In genomic region chr4:153065286-153065685, GRCh38 we compare ENCODE assay signal across 22 cellular contexts.
"Had no signal": no experiment of that assay in that cellular context is flagged by ENCODE, and none has a peak within 500 bp of the region (broad histone marks: within the 10 kb centered on the region; RNA-seq: fewer than 3 reads in every experiment).

No MANE protein-coding gene starts in this region.

- H3K4me1 Mint-ChIP-seq: activated naive CD4-positive, alpha-beta T cell treated with anti-CD3 and anti-CD28 coated beads, Interleukin-2, amount 50 U/mL, for 24 hours; naive B cell; stimulated activated effector memory CD8-positive, alpha-beta T cell treated with anti-CD3 and anti-CD28 coated beads, Interleukin-12 subunit alpha, Interleukin-12 subunit beta, amount 100 ng/mL, for 72 hours; stimulated activated naive CD8-positive, alpha-beta T cell treated with anti-CD3 and anti-CD28 coated beads, Interleukin-15, amount 100 ng/mL, for 72 hours had no signal

- DNase-seq: activated CD4-positive, alpha-beta T cell treated with anti-CD3 and anti-CD28 coated beads for 4 hours; activated CD4-positive, alpha-beta T cell treated with anti-CD3 and anti-CD28 coated beads, Interleukin-2, amount 50 U/mL, for 48 hours; activated CD4-positive, CD25-positive, alpha-beta regulatory T cell; activated gamma-delta T cell; aorta; brain microvascular endothelial cell; central memory CD4-positive, alpha-beta T cell; glutamatergic neuron; hypothalamus; naive B cell; stimulated activated CD4-positive, alpha-beta T cell treated with anti-CD3 and anti-CD28 coated beads, Interleukin-2, amount 100 ng/mL, for 24 hours; stimulated activated naive CD8-positive, alpha-beta T cell treated with anti-CD3 and anti-CD28 coated beads, Interleukin-15, amount 100 ng/mL, for 72 hours; T1000 had no signal

- H3K4me3 Mint-ChIP-seq: activated naive CD4-positive, alpha-beta T cell treated with anti-CD3 and anti-CD28 coated beads, Interleukin-2, amount 50 U/mL, for 24 hours; memory B cell; naive B cell; neural crest cell; stimulated activated effector memory CD8-positive, alpha-beta T cell treated with anti-CD3 and anti-CD28 coated beads, Interleukin-12 subunit alpha, Interleukin-12 subunit beta, amount 100 ng/mL, for 72 hours; stimulated activated naive CD8-positive, alpha-beta T cell treated with anti-CD3 and anti-CD28 coated beads, Interleukin-15, amount 100 ng/mL, for 72 hours; T-helper 1 cell treated with Interleukin-12 subunit alpha and Interleukin-12 subunit beta and Interleukin-4 antibody, amounts not matched to agents 30 μg/mL and 1 μg/mL, for 36 hours had no signal

- H3K36me3 ChIP-seq: brain microvascular endothelial cell, esophagus muscularis mucosa, right atrium auricular region, upper lobe of left lung had no signal

- H3K4me3 ChIP-seq: esophagus muscularis mucosa, right atrium auricular region, upper lobe of left lung had no signal

- H3K4me1 ChIP-seq: esophagus muscularis mucosa, right atrium auricular region, upper lobe of left lung had no signal

- H3K27ac Mint-ChIP-seq: activated naive CD4-positive, alpha-beta T cell treated with anti-CD3 and anti-CD28 coated beads, Interleukin-2, amount 50 U/mL, for 24 hours; memory B cell; progenitor cell of endocrine pancreas; stimulated activated effector memory CD8-positive, alpha-beta T cell treated with anti-CD3 and anti-CD28 coated beads, Interleukin-12 subunit alpha, Interleukin-12 subunit beta, amount 100 ng/mL, for 72 hours; T-helper 1 cell treated with Interleukin-12 subunit alpha and Interleukin-12 subunit beta and Interleukin-4 antibody, amounts not matched to agents 30 μg/mL and 1 μg/mL, for 36 hours had no signal

- H3K27me3 ChIP-seq: brain microvascular endothelial cell, esophagus muscularis mucosa, right atrium auricular region, upper lobe of left lung had no signal

- H3K27ac ChIP-seq: brain microvascular endothelial cell, esophagus muscularis mucosa, right atrium auricular region, upper lobe of left lung had no signal

- H3K36me3 Mint-ChIP-seq: activated naive CD4-positive, alpha-beta T cell treated with anti-CD3 and anti-CD28 coated beads, Interleukin-2, amount 50 U/mL, for 24 hours; memory B cell; naive B cell; stimulated activated effector memory CD8-positive, alpha-beta T cell treated with anti-CD3 and anti-CD28 coated beads, Interleukin-12 subunit alpha, Interleukin-12 subunit beta, amount 100 ng/mL, for 72 hours had no signal

- H3K9me3 Mint-ChIP-seq: activated naive CD4-positive, alpha-beta T cell treated with anti-CD3 and anti-CD28 coated beads, Interleukin-2, amount 50 U/mL, for 24 hours; memory B cell; naive B cell; neural crest cell; stimulated activated effector memory CD8-positive, alpha-beta T cell treated with anti-CD3 and anti-CD28 coated beads, Interleukin-12 subunit alpha, Interleukin-12 subunit beta, amount 100 ng/mL, for 72 hours; stimulated activated naive CD8-positive, alpha-beta T cell treated with anti-CD3 and anti-CD28 coated beads, Interleukin-15, amount 100 ng/mL, for 72 hours; T-helper 1 cell treated with Interleukin-12 subunit alpha and Interleukin-12 subunit beta and Interleukin-4 antibody, amounts not matched to agents 30 μg/mL and 1 μg/mL, for 36 hours had no signal

- H3K9me3 ChIP-seq: esophagus muscularis mucosa, right atrium auricular region, upper lobe of left lung had no signal

- H3K27me3 Mint-ChIP-seq: activated naive CD4-positive, alpha-beta T cell treated with anti-CD3 and anti-CD28 coated beads, Interleukin-2, amount 50 U/mL, for 24 hours; memory B cell; stimulated activated naive CD8-positive, alpha-beta T cell treated with anti-CD3 and anti-CD28 coated beads, Interleukin-15, amount 100 ng/mL, for 72 hours had no signal

- ATAC-seq: stimulated activated effector memory CD8-positive, alpha-beta T cell treated with anti-CD3 and anti-CD28 coated beads, Interleukin-12 subunit alpha, Interleukin-12 subunit beta, amount 100 ng/mL, for 72 hours; stimulated activated naive CD8-positive, alpha-beta T cell treated with anti-CD3 and anti-CD28 coated beads, Interleukin-15, amount 100 ng/mL, for 72 hours had no signal
